ENCODE assay signal across 8 cellular contexts in genomic region chr22:40950888-40951794, GRCh38. TPM values are rescaled to one million over a fixed set of nuclear protein-coding genes. Genes with fewer than 3 reads are reported as not detected.
A peak's percentile ranks its signal among the peaks of the same experiment; 100 is the strongest.
DNase-seq lines count a peak whose midpoint lies in the region; ATAC-seq and TF ChIP-seq lines count a peak whose summit lies in the region.

Gene RBX1, plus strand, starts transcription at chr22:40951378. Its CDS starts 21 bp downstream, at chr22:40951399.

- H3K4me3 Mint-ChIP-seq in CD4-positive, alpha-beta memory T cell = peak within 1 kb of the TSS; percentile 96 to 100 (median 99)

- ATAC-seq in GM19467 (IDR thresholded peaks at IDR 0.05; ENCODE audit: unreplicated experiment) (peak; percentile 82), lung (ENCODE audit: insufficient read depth, low FRiP score) (peak; percentile 93)

- TF ChIP-seq CTCF in lung (IDR thresholded peaks at IDR 0.05; ENCODE audit: control extremely low read depth, extremely low read depth) = no peak

- H3K9me3 ChIP-seq in CD4-positive, alpha-beta memory T cell (ENCODE audit: control insufficient read depth in 1 of 2, low read length in 2 of 2) = no peaks in the 10 kb centered on the region
- H3K9me3 ChIP-seq in lung (ENCODE audit: control insufficient read depth in 2 of 2, insufficient read depth in 1 of 2, low read length in 1 of 2) = no peaks in the 10 kb centered on the region

- peak within 1 kb of the TSS; percentile 97 to 100 (median 100) for H3K27ac Mint-ChIP-seq in CD4-positive, alpha-beta memory T cell

- peaks cover 4% of the 10 kb centered on the region for H3K36me3 ChIP-seq in CD4-positive, alpha-beta memory T cell (ENCODE audit: insufficient read depth, low read length)
- peaks cover 6% of the 10 kb centered on the region in 2 donors for H3K36me3 ChIP-seq in lung (ENCODE audit: control insufficient read depth in 2 of 2, insufficient read depth in 2 of 2, low read length in 2 of 2)

- WGBS in lung, 2 donors = 0 to 1% methylated on average over 67 to 94 of the region's 94 CpGs

- peaks cover 2 to 35% of the 10 kb centered on the region in 2 donors for H3K36me3 Mint-ChIP-seq in CD4-positive, alpha-beta memory T cell

- POLR2A ChIA-PET in CD4-positive, alpha-beta memory T cell (lab: Charles Lee; ENCODE audit: partially characterized antibody) = interaction anchor here (0.5 to 6.0 kb wide), 31 partner anchors 9 to 989 kb away, joined by 3 to 211 read pairs (median 6); partner anchors contain the start of genes ACO2, DESI1, EP300 and PHF5A

- intact Hi-C loops in CD4-positive, alpha-beta memory T cell (cut with micrococcal nuclease) = loop anchor here (1.0 to 5.0 kb wide), 9 partner anchors 29 to 518 kb away; partner anchors contain the start of genes ACO2, L3MBTL2, PHF5A and RANGAP1

- no peaks in the 10 kb centered on the region for H3K27me3 ChIP-seq in CD4-positive, alpha-beta memory T cell (ENCODE audit: insufficient read depth, low read length)
- H3K27me3 ChIP-seq in lung (ENCODE audit: control insufficient read depth, insufficient read depth) = no peaks in the 10 kb centered on the region

- H3K4me1 Mint-ChIP-seq in CD4-positive, alpha-beta memory T cell = peaks cover 17 to 36% (median 30%) of the 10 kb centered on the region in 4 donors

- CTCF ChIA-PET in CD4-positive, alpha-beta memory T cell (lab: Charles Lee; ENCODE audit: partially characterized antibody) = interaction anchor here (0.9 to 2.8 kb wide), 4 partner anchors 29 to 145 kb away, joined by 3 to 19 read pairs (median 6); no protein-coding TSS in a partner anchor

- H3K9me3 Mint-ChIP-seq in CD4-positive, alpha-beta memory T cell = peaks cover 0 to 2% (median 0%) of the 10 kb centered on the region in 8 donors

- H3K4me1 ChIP-seq in CD4-positive, alpha-beta memory T cell (ENCODE audit: insufficient read depth, low read length) = peaks cover 33% of the 10 kb centered on the region
- H3K4me1 ChIP-seq in lung (ENCODE audit: control insufficient read depth in 2 of 2, insufficient read depth in 2 of 2, low read length in 2 of 2) = no peaks in the 10 kb centered on the region

- peak within 1 kb of the TSS; percentile 86 to 92 for H3K4me3 ChIP-seq in CD4-positive, alpha-beta memory T cell (ENCODE audit: low read length in 2 of 2)
- peak within 1 kb of the TSS; percentile 86 for H3K4me3 ChIP-seq in lung

- peaks cover 0 to 5% of the 10 kb centered on the region in 2 donors for H3K27me3 Mint-ChIP-seq in CD4-positive, alpha-beta memory T cell

- peak; percentile 99 to 100 (median 99) for DNase-seq in CD4-positive, alpha-beta memory T cell
- DNase-seq in HS-27A (ENCODE audit: low read depth) (peak; percentile 95), NK-92 (lab: John Stamatoyannopoulos, UW; ENCODE audit: unreplicated experiment) (peak; percentile 94), lung (ENCODE audit: low spot score) (peak; percentile 99)
- DNase-seq in activated CD8-positive, alpha-beta memory T cell treated with anti-CD3 and anti-CD28 coated beads for 24 hours = peak; percentile 99
- peak; percentile 98 for DNase-seq in effector CD8-positive, alpha-beta T cell (lab: John Stamatoyannopoulos, UW)
- DNase-seq in stimulated activated CD4-positive, alpha-beta T cell treated with anti-CD3 and anti-CD28 coated beads, TNF-alpha, amount 100 ng/mL, for 4 hours (ENCODE audit: low read depth in 3 of 3) = peak; percentile 96 to 98 (median 97)

- peak within 1 kb of the TSS; percentile 98 for H3K27ac ChIP-seq in CD4-positive, alpha-beta memory T cell (ENCODE audit: low read depth, low read length)
- H3K27ac ChIP-seq in lung (ENCODE audit: low read depth in 1 of 2, low read length in 1 of 2) = peak within 1 kb of the TSS; percentile 95 to 99

RNA-seq across cellular contexts. Expression of gene RBX1, which starts in this region (rescaled TPM):
- total RNA-seq in CD4-positive, alpha-beta memory T cell = 10 to 100 TPM; 39.6 to 46.4 TPM
- 100 to 1,000 TPM; 150 to 163 TPM for polyA plus RNA-seq in CD4-positive, alpha-beta memory T cell
- total RNA-seq in lung = 10 to 100 TPM; 44.8 to 55.8 TPM
- polyA plus RNA-seq in lung = 100 to 1,000 TPM in 1 of 2 donors, 10 to 100 TPM in 1; 72.2 to 144 TPM

Comparison
In these comparisons a context has a peak if more than half of its experiments do, and no peak if none do; other contexts are left out.
1. Peak in every context shown above with its lines: DNase-seq, ATAC-seq, H3K4me3 ChIP-seq and H3K27ac ChIP-seq.